In genomic region chr14:55373784-55374725, GRCh38 we compare ENCODE assay signal across 9 cellular contexts. TPM values are rescaled to one million over a fixed set of nuclear protein-coding genes. Genes with fewer than 3 reads are reported as not detected.
DNase-seq lines count a peak whose midpoint lies in the region; ATAC-seq, FAIRE-seq and TF ChIP-seq lines count a peak whose summit lies in the region.
"Had no signal": no experiment of that assay in that cellular context is flagged by ENCODE, and none has a peak within 500 bp of the region (broad histone marks: within the 10 kb centered on the region; RNA-seq: fewer than 3 reads in every experiment).

No MANE protein-coding gene starts in this region.

- H3K4me3 ChIP-seq in bronchial epithelial cell (ENCODE audit: low read depth, low read length), result no peak overlapping the region

- peaks cover 3% of the 10 kb centered on the region for H3K36me3 ChIP-seq in bronchial epithelial cell (ENCODE audit: control insufficient read depth, insufficient read depth, low read length)

- no peaks in the 10 kb centered on the region for H3K27me3 ChIP-seq in bronchial epithelial cell (ENCODE audit: control insufficient read depth, insufficient read depth, low read length)

- peaks cover 82% of the 10 kb centered on the region for H3K36me3 Mint-ChIP-seq in stimulated activated memory B cell treated with anti-CD40 and anti-IgM and Interleukin-4, amounts not matched to agents 10 μg/mL and 1 μg/mL and 100 μg/mL, for 72 hours

- peak overlapping the region; percentile 69 for H3K27ac Mint-ChIP-seq in stimulated activated memory B cell treated with anti-CD40 and anti-IgM and Interleukin-4, amounts not matched to agents 10 μg/mL and 1 μg/mL and 100 μg/mL, for 72 hours
- H3K27ac Mint-ChIP-seq: B cell had no signal

- H3K4me3 Mint-ChIP-seq in stimulated activated memory B cell treated with anti-CD40 and anti-IgM and Interleukin-4, amounts not matched to agents 10 μg/mL and 1 μg/mL and 100 μg/mL, for 72 hours, result no peak overlapping the region
- H3K4me3 Mint-ChIP-seq: B cell had no signal

- no peaks in the 10 kb centered on the region for H3K27me3 Mint-ChIP-seq in stimulated activated memory B cell treated with anti-CD40 and anti-IgM and Interleukin-4, amounts not matched to agents 10 μg/mL and 1 μg/mL and 100 μg/mL, for 72 hours
- H3K27me3 Mint-ChIP-seq: B cell had no signal

- FAIRE-seq in RCC 7860 (lab: Jason Lieb, UNC) (no peak), bronchial epithelial cell (lab: Jason Lieb, UNC) (no peak)

- no peaks in the 10 kb centered on the region for H3K9me3 Mint-ChIP-seq in stimulated activated memory B cell treated with anti-CD40 and anti-IgM and Interleukin-4, amounts not matched to agents 10 μg/mL and 1 μg/mL and 100 μg/mL, for 72 hours

- no peak for TF ChIP-seq CTCF in bronchial epithelial cell (IDR thresholded peaks at IDR 0.05; ENCODE audit: insufficient read depth, low read length, severe bottlenecking)

- peaks cover 8% of the 10 kb centered on the region for H3K4me1 Mint-ChIP-seq in stimulated activated memory B cell treated with anti-CD40 and anti-IgM and Interleukin-4, amounts not matched to agents 10 μg/mL and 1 μg/mL and 100 μg/mL, for 72 hours

- ATAC-seq in stimulated activated memory B cell treated with anti-CD40 and anti-IgM and Interleukin-4, amounts not matched to agents 10 μg/mL and 1 μg/mL and 100 μg/mL, for 72 hours, result peak; percentile 86
- ATAC-seq in GM21717 (IDR thresholded peaks at IDR 0.05; ENCODE audit: unreplicated experiment) (no peak), HG03469 (IDR thresholded peaks at IDR 0.05; ENCODE audit: unreplicated experiment) (no peak), GM18861 (IDR thresholded peaks at IDR 0.05; ENCODE audit: unreplicated experiment) (no peak)

- DNase-seq in activated gamma-delta T cell treated with Interleukin-2 at 50 U/mL for 16 hours (peak; percentile 10), activated gamma-delta T cell (lab: John Stamatoyannopoulos, UW) (no peak), RCC 7860 (ENCODE audit: low spot score) (peak; percentile 4), bronchial epithelial cell (ENCODE audit: low read depth) (peak; percentile 77)

RNA-seq across cellular contexts. Expression of gene ATG14, which starts 37.6 kb away (rescaled TPM):
- total RNA-seq in bronchial epithelial cell, result 9.3 and 10.5 TPM in 2 replicates
